Comparison of ENCODE assay signal across 8 cellular contexts in the genomic region with DNA sequence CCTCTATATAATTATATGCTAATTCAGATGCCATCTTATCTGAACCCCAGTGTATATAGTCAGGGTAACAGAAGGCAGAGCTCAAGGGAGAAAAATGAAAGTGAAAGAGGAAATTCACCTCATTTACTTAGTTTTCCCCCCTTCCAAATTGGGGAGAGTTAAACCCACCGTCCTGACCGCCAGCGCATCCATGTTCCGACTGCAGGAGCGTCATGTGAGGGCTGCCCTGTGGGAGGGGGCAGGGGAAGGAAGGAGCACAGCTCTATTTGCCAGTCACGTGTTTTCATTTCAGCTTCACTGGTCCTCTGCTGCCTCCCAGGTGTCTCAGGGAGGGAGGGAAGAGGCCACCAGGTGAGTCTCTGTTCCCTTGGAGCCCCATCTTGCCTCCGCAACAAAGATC. TPM values are rescaled to one million over a fixed set of nuclear protein-coding genes. Genes with fewer than 3 reads are reported as not detected.
DNase-seq lines count a peak whose midpoint lies in the region; ATAC-seq lines count a peak whose summit lies in the region.

No MANE protein-coding gene starts in this region.

- no peaks in the 10 kb centered on the region for H3K36me3 ChIP-seq in effector memory CD4-positive, alpha-beta T cell (ENCODE audit: control insufficient read depth, insufficient read depth, low read length)

- CTCF ChIA-PET in T-cell (lab: Charles Lee), result interaction anchor here (0.6 to 2.5 kb wide), 14 partner anchors 8 to 565 kb away, joined by 3 to 30 read pairs (median 3); a partner anchor contains a TSS

- POLR2A ChIA-PET in T-cell (lab: Charles Lee), result interaction anchor here (0.5 to 1.1 kb wide), 9 partner anchors 12 to 234 kb away, joined by 3 to 8 read pairs (median 3); a partner anchor contains a TSS

- H3K9me3 Mint-ChIP-seq in T-cell, result no peaks in the 10 kb centered on the region
- no peaks in the 10 kb centered on the region for H3K9me3 Mint-ChIP-seq in stimulated activated effector memory CD8-positive, alpha-beta T cell treated with anti-CD3 and anti-CD28 coated beads, Interleukin-12 subunit alpha, Interleukin-12 subunit beta, amount 100 ng/mL, for 72 hours

- H3K4me1 ChIP-seq in effector memory CD4-positive, alpha-beta T cell (ENCODE audit: control insufficient read depth, insufficient read depth, low read length, poor library complexity, severe bottlenecking), result peaks cover 9% of the 10 kb centered on the region

- H3K4me3 ChIP-seq in effector memory CD4-positive, alpha-beta T cell (ENCODE audit: insufficient read depth, low read depth, low read length, poor library complexity, severe bottlenecking), result peak overlapping the region; percentile 80

- H3K4me1 Mint-ChIP-seq in T-cell, result peaks cover 19 to 33% (median 29%) of the 10 kb centered on the region in 3 donors
- peaks cover 25% of the 10 kb centered on the region for H3K4me1 Mint-ChIP-seq in stimulated activated effector memory CD8-positive, alpha-beta T cell treated with anti-CD3 and anti-CD28 coated beads, Interleukin-12 subunit alpha, Interleukin-12 subunit beta, amount 100 ng/mL, for 72 hours

- H3K36me3 Mint-ChIP-seq in T-cell, result peaks cover 6% of the 10 kb centered on the region
- peaks cover 5% of the 10 kb centered on the region for H3K36me3 Mint-ChIP-seq in stimulated activated effector memory CD8-positive, alpha-beta T cell treated with anti-CD3 and anti-CD28 coated beads, Interleukin-12 subunit alpha, Interleukin-12 subunit beta, amount 100 ng/mL, for 72 hours

- H3K9me3 ChIP-seq in effector memory CD4-positive, alpha-beta T cell (ENCODE audit: control insufficient read depth, low read length), result no peaks in the 10 kb centered on the region

- peak; percentile 74 to 88 (median 82) for ATAC-seq in T-cell (replicated peaks in 1 of 4)
- peak; percentile 5 for ATAC-seq in stimulated activated effector memory CD8-positive, alpha-beta T cell treated with anti-CD3 and anti-CD28 coated beads, Interleukin-12 subunit alpha, Interleukin-12 subunit beta, amount 100 ng/mL, for 72 hours

- peak overlapping the region; percentile 81 to 86 (median 84) for H3K4me3 Mint-ChIP-seq in T-cell
- peak overlapping the region; percentile 68 for H3K4me3 Mint-ChIP-seq in stimulated activated effector memory CD8-positive, alpha-beta T cell treated with anti-CD3 and anti-CD28 coated beads, Interleukin-12 subunit alpha, Interleukin-12 subunit beta, amount 100 ng/mL, for 72 hours

- H3K27ac ChIP-seq in effector memory CD4-positive, alpha-beta T cell (ENCODE audit: insufficient read depth, low read length, poor library complexity, severe bottlenecking), result peak overlapping the region; percentile 68

- no peaks in the 10 kb centered on the region for H3K27me3 ChIP-seq in effector memory CD4-positive, alpha-beta T cell (replicated peaks; ENCODE audit: control insufficient read depth, insufficient read depth, low read length, poor library complexity, severe bottlenecking)

- peak overlapping the region; percentile 94 to 96 for H3K27ac Mint-ChIP-seq in T-cell
- no peak overlapping the region for H3K27ac Mint-ChIP-seq in stimulated activated effector memory CD8-positive, alpha-beta T cell treated with anti-CD3 and anti-CD28 coated beads, Interleukin-12 subunit alpha, Interleukin-12 subunit beta, amount 100 ng/mL, for 72 hours

- peak; percentile 54 for DNase-seq in SIG-M5 treated with dmso at 0.1 percent for 504 hours (lab: John Stamatoyannopoulos, UW; ENCODE audit: unreplicated experiment)
- no peak for DNase-seq in SIG-M5 (lab: John Stamatoyannopoulos, UW)
- DNase-seq in T-cell, result peak in 33 of 34 experiments; percentile 23 to 62 (median 39)
- DNase-seq in effector memory CD4-positive, alpha-beta T cell, result peak; percentile 27 to 38 (median 31)
- no peak for DNase-seq in stimulated activated effector memory CD8-positive, alpha-beta T cell treated with anti-CD3 and anti-CD28 coated beads, Interleukin-12 subunit alpha, Interleukin-12 subunit beta, amount 100 ng/mL, for 72 hours (ENCODE audit: low spot score in 2 of 2)
- DNase-seq in amniotic stem cell (lab: John Stamatoyannopoulos, UW), result no peak
- DNase-seq in NCI-H1694 (lab: John Stamatoyannopoulos, UW), result no peak
- no peak for DNase-seq in DMS 273 (lab: John Stamatoyannopoulos, UW; ENCODE audit: unreplicated experiment)

- no peaks in the 10 kb centered on the region for H3K27me3 Mint-ChIP-seq in T-cell

RNA-seq across cellular contexts. Expression of a gene that starts 13.2 kb away (rescaled TPM):
- 1 to 10 TPM; 5.3 to 9.4 (median 6.4) TPM for total RNA-seq in T-cell

RNA-seq across cellular contexts. Expression of a gene that starts 34.1 kb away (rescaled TPM):
- total RNA-seq in T-cell, result 1 to 10 TPM; 4.7 to 8.9 (median 7.8) TPM

RNA-seq across cellular contexts. Expression of a gene that starts 42.1 kb away (rescaled TPM):
- total RNA-seq in T-cell, result 10 to 100 TPM; 44.2 to 55.3 (median 48.0) TPM

Comparison
In these comparisons a context has a peak if more than half of its experiments do, and no peak if none do; other contexts are left out.
1. DNase-seq: peak in SIG-M5 treated with dmso at 0.1 percent for 504 hours (single experiment), T-cell (33 of 34) and effector memory CD4-positive, alpha-beta T cell (3 of 3); none in SIG-M5 (single experiment), stimulated activated effector memory CD8-positive, alpha-beta T cell treated with anti-CD3 and anti-CD28 coated beads, Interleukin-12 subunit alpha, Interleukin-12 subunit beta, amount 100 ng/mL, for 72 hours (0 of 2), amniotic stem cell (single experiment), NCI-H1694 (single experiment) and DMS 273 (single experiment).